In genomic region chr5:170223906-170224305, GRCh38 we compare ENCODE assay signal across 26 cellular contexts. TPM values are rescaled to one million over a fixed set of nuclear protein-coding genes. Genes with fewer than 3 reads are reported as not detected.
"Had no signal": no experiment of that assay in that cellular context is flagged by ENCODE, and none has a peak within 500 bp of the region (broad histone marks: within the 10 kb centered on the region; RNA-seq: fewer than 3 reads in every experiment).

No MANE protein-coding gene starts in this region.

- H3K27me3 ChIP-seq: left lung, neutrophil, right lobe of liver, tibial artery had no signal

- H3K9me3 Mint-ChIP-seq: activated naive CD4-positive, alpha-beta T cell treated with anti-CD3 and anti-CD28 coated beads, Interleukin-2, amount 10 ng/mL, durations not matched to agents 7 days and 5 days; activated naive CD8-positive, alpha-beta T cell treated with anti-CD3 and anti-CD28 coated beads, Interleukin-2, amount 50 U/mL, for 24 hours; activated T-cell treated with anti-CD3 and anti-CD28 coated beads, Interleukin-2, amount 50 U/mL, for 4 hours; dendritic cell treated with granulocyte-macrophage colony-stimulating factor and Interleukin-4, amounts not matched to agents 40 ng/mL and 50 ng/mL, for 4 days; memory B cell; naive thymus-derived CD4-positive, alpha-beta T cell had no signal

- H2AFZ ChIP-seq: parathyroid adenoma had no signal

- H3K27me3 Mint-ChIP-seq: activated naive CD8-positive, alpha-beta T cell treated with anti-CD3 and anti-CD28 coated beads, Interleukin-2, amount 50 U/mL, for 24 hours; naive thymus-derived CD4-positive, alpha-beta T cell had no signal

- H3K79me2 ChIP-seq: parathyroid adenoma had no signal

- H3K36me3 Mint-ChIP-seq: memory B cell; naive thymus-derived CD4-positive, alpha-beta T cell had no signal

- H3K27ac Mint-ChIP-seq: activated CD8-positive, alpha-beta T cell treated with anti-CD3 and anti-CD28 coated beads, Interleukin-2, amount 10 ng/mL, durations not matched to agents 7 days and 5 days; activated naive CD4-positive, alpha-beta T cell treated with anti-CD3 and anti-CD28 coated beads, Interleukin-2, amount 10 ng/mL, durations not matched to agents 7 days and 5 days; activated naive CD8-positive, alpha-beta T cell treated with anti-CD3 and anti-CD28 coated beads, Interleukin-2, amount 50 U/mL, for 24 hours; dendritic cell treated with granulocyte-macrophage colony-stimulating factor and Interleukin-4, amounts not matched to agents 40 ng/mL and 50 ng/mL, for 4 days; memory B cell had no signal

- H3K9me3 ChIP-seq: left lung, neutrophil, right lobe of liver, tibial artery had no signal

- H3K4me3 Mint-ChIP-seq: activated CD8-positive, alpha-beta T cell treated with anti-CD3 and anti-CD28 coated beads, Interleukin-2, amount 10 ng/mL, durations not matched to agents 7 days and 5 days; activated naive CD4-positive, alpha-beta T cell treated with anti-CD3 and anti-CD28 coated beads, Interleukin-2, amount 10 ng/mL, durations not matched to agents 7 days and 5 days; activated naive CD8-positive, alpha-beta T cell treated with anti-CD3 and anti-CD28 coated beads, Interleukin-2, amount 50 U/mL, for 24 hours; activated T-cell treated with anti-CD3 and anti-CD28 coated beads, Interleukin-2, amount 50 U/mL, for 4 hours; dendritic cell treated with granulocyte-macrophage colony-stimulating factor and Interleukin-4, amounts not matched to agents 40 ng/mL and 50 ng/mL, for 4 days; memory B cell; naive thymus-derived CD4-positive, alpha-beta T cell had no signal

- H3K27ac ChIP-seq: left lung, neutrophil, parathyroid adenoma, right lobe of liver, tibial artery had no signal

- DNase-seq: activated CD4-positive, alpha-beta T cell treated with anti-CD3 and anti-CD28 coated beads for 48 hours; activated CD4-positive, CD25-positive, alpha-beta regulatory T cell; activated CD8-positive, alpha-beta T cell treated with anti-CD3 and anti-CD28 coated beads, Interleukin-2, amount 10 ng/mL, durations not matched to agents 7 days and 5 days; activated naive CD4-positive, alpha-beta T cell treated with anti-CD3 and anti-CD28 coated beads, Interleukin-2, amount 10 ng/mL, durations not matched to agents 7 days and 5 days; activated naive CD8-positive, alpha-beta T cell treated with anti-CD3 and anti-CD28 coated beads, Interleukin-2, amount 50 U/mL, for 24 hours; activated T-cell treated with anti-CD3 and anti-CD28 coated beads, Interleukin-2, amount 50 U/mL, for 4 hours; aorta; effector CD8-positive, alpha-beta T cell; foreskin melanocyte; glutamatergic neuron; left lung; naive thymus-derived CD4-positive, alpha-beta T cell; right lobe of liver; stimulated activated CD4-positive, alpha-beta T cell treated with anti-CD3 and anti-CD28 coated beads, Interleukin-2, amount 100 ng/mL, for 24 hours; stimulated activated naive CD4-positive, alpha-beta T cell treated with Interleukin-2 at 50 U/mL for 16 hours; substantia nigra; T-helper 1 cell; T-helper 9 cell; tibial artery had no signal

- H3K4me3 ChIP-seq: left lung, right lobe of liver, tibial artery had no signal

- H3K9ac ChIP-seq: parathyroid adenoma had no signal

- H3K36me3 ChIP-seq: left lung, neutrophil, right lobe of liver, tibial artery had no signal

- H3K4me1 ChIP-seq: left lung, parathyroid adenoma, right lobe of liver had no signal

- ATAC-seq: activated CD8-positive, alpha-beta T cell treated with anti-CD3 and anti-CD28 coated beads, Interleukin-2, amount 10 ng/mL, durations not matched to agents 7 days and 5 days; activated naive CD8-positive, alpha-beta T cell treated with anti-CD3 and anti-CD28 coated beads, Interleukin-2, amount 50 U/mL, for 24 hours; activated T-cell treated with anti-CD3 and anti-CD28 coated beads, Interleukin-2, amount 50 U/mL, for 4 hours; left lung; naive thymus-derived CD4-positive, alpha-beta T cell had no signal

RNA-seq across cellular contexts. Expression of gene C5orf58, which starts 8.9 kb away (rescaled TPM):
- total RNA-seq: activated CD8-positive, alpha-beta T cell treated with anti-CD3 and anti-CD28 coated beads, Interleukin-2, amount 10 ng/mL, durations not matched to agents 7 days and 5 days; activated T-cell treated with anti-CD3 and anti-CD28 coated beads, Interleukin-2, amount 50 U/mL, for 4 hours; aorta; cerebellum; kidney epithelial cell; left lung; naive thymus-derived CD4-positive, alpha-beta T cell; right lobe of liver; urinary bladder had no signal
